Comparison of ENCODE assay signal across 9 cellular contexts in genomic region chr1:211828584-211829342, GRCh38. TPM values are rescaled to one million over a fixed set of nuclear protein-coding genes. Genes with fewer than 3 reads are reported as not detected.
DNase-seq lines count a peak whose midpoint lies in the region; ATAC-seq and TF ChIP-seq lines count a peak whose summit lies in the region.
"Had no signal": no experiment of that assay in that cellular context is flagged by ENCODE, and none has a peak within 500 bp of the region (broad histone marks: within the 10 kb centered on the region; RNA-seq: fewer than 3 reads in every experiment).

No MANE protein-coding gene starts in this region.

- peaks cover 0 to 3% of the 10 kb centered on the region in 2 donors for H3K36me3 ChIP-seq in stomach smooth muscle (ENCODE audit: control insufficient read depth in 2 of 2, insufficient read depth in 2 of 2, low read length in 2 of 2)

- ATAC-seq in activated CD8-positive, alpha-beta T cell treated with anti-CD3 and anti-CD28 coated beads for 36 hours, result no peak
- ATAC-seq in GM21447 (IDR thresholded peaks at IDR 0.05; ENCODE audit: unreplicated experiment), result no peak

- peak overlapping the region; percentile 47 to 82 for H3K4me3 ChIP-seq in stomach smooth muscle (ENCODE audit: low read length in 2 of 2)

- POLR2A ChIA-PET in activated CD8-positive, alpha-beta T cell treated with anti-CD3 and anti-CD28 coated beads for 36 hours (lab: Charles Lee), result interaction anchor here (0.8 to 1.2 kb wide), 2 partner anchors 13 to 207 kb away, joined by 3 read pairs; partner anchors contain the start of genes DTL and INTS7

- H3K4me3 Mint-ChIP-seq in T-helper 1 cell treated with Interleukin-12 subunit alpha and Interleukin-12 subunit beta and Interleukin-4 antibody, amounts not matched to agents 30 μg/mL and 1 μg/mL, for 36 hours, result peak overlapping the region; percentile 98
- H3K4me3 Mint-ChIP-seq in activated CD8-positive, alpha-beta T cell treated with anti-CD3 and anti-CD28 coated beads for 36 hours, result peak overlapping the region; percentile 75

- H3K27me3 Mint-ChIP-seq in T-helper 1 cell treated with Interleukin-12 subunit alpha and Interleukin-12 subunit beta and Interleukin-4 antibody, amounts not matched to agents 30 μg/mL and 1 μg/mL, for 36 hours (ENCODE audit: low read depth), result no peaks in the 10 kb centered on the region
- H3K27me3 Mint-ChIP-seq in activated CD8-positive, alpha-beta T cell treated with anti-CD3 and anti-CD28 coated beads for 36 hours, result no peaks in the 10 kb centered on the region

- CTCF ChIA-PET in activated CD8-positive, alpha-beta T cell treated with anti-CD3 and anti-CD28 coated beads for 36 hours (lab: Charles Lee), result interaction anchor here (1.1 to 1.8 kb wide), 4 partner anchors 10 to 148 kb away, joined by 3 to 6 read pairs (median 4); no protein-coding TSS in a partner anchor

- peak overlapping the region; percentile 91 for H3K27ac Mint-ChIP-seq in T-helper 1 cell treated with Interleukin-12 subunit alpha and Interleukin-12 subunit beta and Interleukin-4 antibody, amounts not matched to agents 30 μg/mL and 1 μg/mL, for 36 hours
- H3K27ac Mint-ChIP-seq in activated CD8-positive, alpha-beta T cell treated with anti-CD3 and anti-CD28 coated beads for 36 hours, result no peak overlapping the region

- TF ChIP-seq CTCF in activated CD8-positive, alpha-beta T cell treated with anti-CD3 and anti-CD28 coated beads for 36 hours (IDR thresholded peaks at IDR 0.05), result no peak

- H3K9me3 Mint-ChIP-seq in T-helper 1 cell treated with Interleukin-12 subunit alpha and Interleukin-12 subunit beta and Interleukin-4 antibody, amounts not matched to agents 30 μg/mL and 1 μg/mL, for 36 hours, result no peaks in the 10 kb centered on the region
- no peaks in the 10 kb centered on the region for H3K9me3 Mint-ChIP-seq in activated CD8-positive, alpha-beta T cell treated with anti-CD3 and anti-CD28 coated beads for 36 hours

- H3K4me1 ChIP-seq in stomach smooth muscle (ENCODE audit: control insufficient read depth, insufficient read depth, low read length), result peaks cover 7% of the 10 kb centered on the region

- peaks cover 13% of the 10 kb centered on the region for H3K36me3 Mint-ChIP-seq in T-helper 1 cell treated with Interleukin-12 subunit alpha and Interleukin-12 subunit beta and Interleukin-4 antibody, amounts not matched to agents 30 μg/mL and 1 μg/mL, for 36 hours (ENCODE audit: low read depth)
- peaks cover 3% of the 10 kb centered on the region for H3K36me3 Mint-ChIP-seq in activated CD8-positive, alpha-beta T cell treated with anti-CD3 and anti-CD28 coated beads for 36 hours (ENCODE audit: low read depth)

- DNase-seq in T-helper 1 cell (no peak), inferior parietal cortex (ENCODE audit: extremely low spot score) (peak; percentile 44), NOMO-1 treated with DMSO at 0.1 percent for 48 hours (lab: John Stamatoyannopoulos, UW; ENCODE audit: unreplicated experiment) (no peak), ecto neural progenitor cell (ENCODE audit: low spot score) (no peak)
- no peak for DNase-seq in activated CD8-positive, alpha-beta T cell treated with anti-CD3 and anti-CD28 coated beads for 36 hours
- DNase-seq: DMS153 had no signal

- H3K27me3 ChIP-seq in stomach smooth muscle (ENCODE audit: control insufficient read depth in 1 of 2, insufficient read depth in 2 of 2, low read length in 2 of 2), result no peaks in the 10 kb centered on the region

- H3K4me1 Mint-ChIP-seq in T-helper 1 cell treated with Interleukin-12 subunit alpha and Interleukin-12 subunit beta and Interleukin-4 antibody, amounts not matched to agents 30 μg/mL and 1 μg/mL, for 36 hours (ENCODE audit: low read depth), result peaks cover 56% of the 10 kb centered on the region
- H3K4me1 Mint-ChIP-seq in activated CD8-positive, alpha-beta T cell treated with anti-CD3 and anti-CD28 coated beads for 36 hours (ENCODE audit: low read depth), result peaks cover 55% of the 10 kb centered on the region

- intact Hi-C loops in activated CD8-positive, alpha-beta T cell treated with anti-CD3 and anti-CD28 coated beads for 36 hours (cut with micrococcal nuclease), result no loop called here

- peak overlapping the region; percentile 13 to 79 for H3K9ac ChIP-seq in stomach smooth muscle (ENCODE audit: low read length in 2 of 2)

- H3K27ac ChIP-seq in stomach smooth muscle (ENCODE audit: low read length), result no peak overlapping the region

- H3K9me3 ChIP-seq in stomach smooth muscle (ENCODE audit: control insufficient read depth in 2 of 2, low read length in 2 of 2), result no peaks in the 10 kb centered on the region

RNA-seq across cellular contexts. Expression of gene LPGAT1, which starts 1.8 kb away (rescaled TPM):
- total RNA-seq in activated CD8-positive, alpha-beta T cell treated with anti-CD3 and anti-CD28 coated beads for 36 hours, result 10 to 100 TPM; 16.5 to 16.7 TPM
